12 cellular contexts compared by ENCODE assay signal in the genomic region with DNA sequence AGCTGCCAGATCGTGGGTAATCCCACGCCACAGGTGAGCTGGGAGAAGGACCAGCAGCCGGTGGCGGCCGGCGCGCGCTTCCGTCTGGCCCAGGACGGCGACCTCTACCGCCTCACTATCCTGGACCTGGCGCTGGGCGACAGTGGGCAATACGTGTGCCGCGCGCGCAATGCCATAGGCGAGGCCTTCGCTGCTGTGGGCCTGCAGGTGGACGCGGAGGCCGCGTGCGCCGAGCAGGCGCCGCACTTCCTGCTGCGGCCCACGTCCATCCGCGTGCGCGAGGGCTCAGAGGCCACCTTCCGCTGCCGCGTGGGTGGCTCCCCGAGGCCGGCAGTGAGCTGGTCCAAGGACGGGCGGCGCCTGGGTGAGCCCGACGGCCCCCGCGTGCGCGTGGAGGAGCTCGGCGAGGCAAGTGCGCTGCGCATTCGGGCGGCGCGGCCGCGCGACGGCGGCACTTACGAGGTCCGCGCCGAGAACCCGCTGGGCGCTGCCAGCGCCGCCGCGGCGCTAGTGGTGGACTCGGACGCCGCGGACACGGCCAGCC.
"Had no signal": no experiment of that assay in that cellular context is flagged by ENCODE, and none has a peak within 500 bp of the region (broad histone marks: within the 10 kb centered on the region; RNA-seq: fewer than 3 reads in every experiment).

No MANE protein-coding gene starts in this region.

- H3K27ac ChIP-seq: breast epithelium, esophagus squamous epithelium, foreskin keratinocyte, parathyroid adenoma, tibial artery, vagina had no signal

- DNase-seq: activated T-cell treated with anti-CD3 and anti-CD28 coated beads, Interleukin-2, amount 50 U/mL, for 1 hour; esophagus squamous epithelium; foreskin keratinocyte; left ventricle myocardium superior; T1000 had no signal

- H3K36me3 ChIP-seq: breast epithelium, vagina had no signal

- H2AFZ ChIP-seq: parathyroid adenoma had no signal

- H3K27me3 ChIP-seq: breast epithelium, vagina had no signal

- H3K9me3 ChIP-seq: esophagus squamous epithelium, tibial artery, vagina had no signal

- H3K27me3 Mint-ChIP-seq: activated CD4-positive, alpha-beta T cell treated with anti-CD3 and anti-CD28 coated beads, Interleukin-2, amount 10 ng/mL, durations not matched to agents 24 days and 14 days had no signal

- H3K79me2 ChIP-seq: parathyroid adenoma had no signal

- H3K36me3 Mint-ChIP-seq: activated naive CD4-positive, alpha-beta T cell treated with anti-CD3 and anti-CD28 coated beads, Interleukin-2, amount 50 U/mL, for 72 hours; T-cell had no signal

- ATAC-seq: foreskin keratinocyte, left ventricle myocardium superior had no signal

- H3K27ac Mint-ChIP-seq: activated CD4-positive, alpha-beta T cell treated with anti-CD3 and anti-CD28 coated beads, Interleukin-2, amount 10 ng/mL, durations not matched to agents 24 days and 14 days had no signal

- H3K9ac ChIP-seq: parathyroid adenoma had no signal

- H3K9me3 Mint-ChIP-seq: activated CD4-positive, alpha-beta T cell treated with anti-CD3 and anti-CD28 coated beads, Interleukin-2, amount 10 ng/mL, durations not matched to agents 24 days and 14 days; activated naive CD4-positive, alpha-beta T cell treated with anti-CD3 and anti-CD28 coated beads, Interleukin-2, amount 50 U/mL, for 72 hours; T-cell had no signal

- H3K4me1 ChIP-seq: breast epithelium, foreskin keratinocyte, parathyroid adenoma had no signal
